ENCODE assay signal across 14 cellular contexts in the genomic region with DNA sequence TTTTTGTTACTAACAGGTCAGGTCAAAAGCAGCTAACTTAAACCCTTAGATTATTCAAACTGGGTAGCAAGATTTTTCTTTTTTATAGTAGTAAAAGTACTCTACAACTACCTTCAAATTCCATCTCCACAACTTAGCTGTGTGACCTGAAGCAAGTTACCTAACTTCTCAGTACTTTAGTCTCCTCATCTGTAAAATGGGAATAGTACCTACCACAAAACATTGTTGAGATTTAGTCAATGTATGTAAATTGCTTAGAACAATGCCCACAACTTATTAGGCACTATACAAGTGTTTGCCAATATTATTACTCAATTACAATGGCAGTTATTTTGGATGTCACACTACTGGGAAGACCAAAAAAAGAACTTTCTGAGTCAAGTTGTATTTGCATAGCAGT. TPM values are rescaled to one million over a fixed set of nuclear protein-coding genes. Genes with fewer than 3 reads are reported as not detected.
DNase-seq lines count a peak whose midpoint lies in the region; ATAC-seq, FAIRE-seq and TF ChIP-seq lines count a peak whose summit lies in the region.
"Had no signal": no experiment of that assay in that cellular context is flagged by ENCODE, and none has a peak within 500 bp of the region (broad histone marks: within the 10 kb centered on the region; RNA-seq: fewer than 3 reads in every experiment).

No MANE protein-coding gene starts in this region.

- H3F3A ChIP-seq in PC-3 (ENCODE audit: low read length, unreplicated experiment), result no peaks in the 10 kb centered on the region

- H3K4me3 ChIP-seq in BLaER1 treated with 17β-estradiol and CSF1 and Interleukin-3, amounts not matched to agents 10 nM and 100 nM, result peak overlapping the region in 4 of 10 experiments; percentile 21 to 81 (median 74); a peak in 7 of 20 replicates
- H3K4me3 ChIP-seq in GM06990 (replicated peaks; ENCODE audit: low read depth, low read length), result peak overlapping the region; percentile 87
- H3K4me3 ChIP-seq in PC-3 (ENCODE audit: low read length), result peak overlapping the region; percentile 82
- H3K4me3 ChIP-seq in H1 (ENCODE audit: extremely low read depth in 1 of 4, insufficient read depth in 2 of 4, low read depth in 3 of 4, low read length in 4 of 4), result peak overlapping the region in 1 of 4 experiments; percentile 82; a peak in 1 of 8 replicates
- no peak overlapping the region for H3K4me3 ChIP-seq in left ventricle myocardium inferior
- no peak overlapping the region for H3K4me3 ChIP-seq in right atrium auricular region
- H3K4me3 ChIP-seq: esophagus muscularis mucosa had no signal

- no peak overlapping the region for H4K8ac ChIP-seq in H1 (ENCODE audit: extremely low read depth, insufficient read depth, low read length)

- no peak overlapping the region for H3K56ac ChIP-seq in H1 (replicated peaks; ENCODE audit: insufficient read length, low read depth, low read length)

- no peak for TF ChIP-seq CTCF in GM06990 (IDR thresholded peaks at IDR 0.05; ENCODE audit: insufficient read depth, low read length, poor library complexity, severe bottlenecking)
- no peak for TF ChIP-seq CTCF in PC-3 (conservative IDR thresholded peaks at IDR 0.05; ENCODE audit: low read depth, low read length)
- no peak for TF ChIP-seq CTCF in H1 (IDR thresholded peaks at IDR 0.05; ENCODE audit: control extremely low read depth in 1 of 3, insufficient read depth in 1 of 3, low read depth in 1 of 3, low read length in 3 of 3)
- TF ChIP-seq CTCF in left ventricle myocardium inferior (IDR thresholded peaks at IDR 0.05; ENCODE audit: borderline replicate concordance), result no peak
- no peak for TF ChIP-seq CTCF in right atrium auricular region (IDR thresholded peaks at IDR 0.05)

- H2BK12ac ChIP-seq in H1 (ENCODE audit: low read depth, low read length), result no peak overlapping the region

- peaks cover 74% of the 10 kb centered on the region for H3K79me2 ChIP-seq in PC-3 (ENCODE audit: low read length)
- H3K79me2 ChIP-seq in H1 (ENCODE audit: control insufficient read depth in 1 of 2, insufficient read depth in 2 of 2, low read length in 2 of 2), result peaks cover 0 to 63% of the 10 kb centered on the region in 2 experiments; a peak in 2 of 4 replicates

- BruUV-seq in PC-3 (replicated peaks; lab: Mats Ljungman, UMichigan), result no TSS peak

- H3K9me3 ChIP-seq in BLaER1 treated with 17β-estradiol and CSF1 and Interleukin-3, amounts not matched to agents 10 nM and 100 nM (replicated peaks in 1 of 11), result peaks cover 10 to 47% (median 35%) of the 10 kb centered on the region in 11 experiments
- no peaks in the 10 kb centered on the region for H3K9me3 ChIP-seq in PC-3 (ENCODE audit: low read length)
- peaks cover 5 to 11% of the 10 kb centered on the region in 2 experiments; a peak in 3 of 4 replicates for H3K9me3 ChIP-seq in H1 (ENCODE audit: insufficient read depth in 2 of 2, low read depth in 1 of 2, low read length in 1 of 2)
- no peaks in the 10 kb centered on the region for H3K9me3 ChIP-seq in left ventricle myocardium inferior (replicated peaks)
- no peaks in the 10 kb centered on the region for H3K9me3 ChIP-seq in right atrium auricular region

- H2BK120ac ChIP-seq in H1 (replicated peaks; ENCODE audit: low read depth, low read length), result no peak overlapping the region

- H3K9ac ChIP-seq in BLaER1 treated with 17β-estradiol and CSF1 and Interleukin-3, amounts not matched to agents 10 nM and 100 nM, result no peak overlapping the region
- H3K9ac ChIP-seq in PC-3 (ENCODE audit: low read length), result no peak overlapping the region
- H3K9ac ChIP-seq in H1 (replicated peaks in 1 of 4; ENCODE audit: extremely low read depth in 1 of 4, low read depth in 3 of 4, low read length in 3 of 4), result no peak overlapping the region

- no peak overlapping the region for H3K18ac ChIP-seq in H1 (ENCODE audit: extremely low read depth, low read length)

- peaks cover 0 to 44% (median 3%) of the 10 kb centered on the region in 11 experiments; a peak in 8 of 22 replicates for H4K20me1 ChIP-seq in BLaER1 treated with 17β-estradiol and CSF1 and Interleukin-3, amounts not matched to agents 10 nM and 100 nM
- H4K20me1 ChIP-seq in PC-3 (ENCODE audit: low read length) (no peaks in the 10 kb centered on the region), H1 (replicated peaks in 1 of 2; ENCODE audit: control insufficient read depth in 1 of 2, insufficient read depth in 2 of 2, low read length in 2 of 2) (no peaks in the 10 kb centered on the region)

- no peaks in the 10 kb centered on the region; the same call in 1 of the 2 replicates for H3K79me1 ChIP-seq in H1 (ENCODE audit: low read depth, low read length)

- CTCF ChIA-PET in PC-3 (lab: Charles Lee) (no interaction called here), H1 (lab: Charles Lee; ENCODE audit: partially characterized antibody) (interaction anchor here (0.5 to 0.9 kb wide), 2 partner anchors 21 to 32 kb away, joined by 3 to 4 read pairs; no protein-coding TSS in a partner anchor)

- H2BK15ac ChIP-seq in H1 (ENCODE audit: low read length), result no peak overlapping the region

- H3K36me3 ChIP-seq in BLaER1 treated with 17β-estradiol and CSF1 and Interleukin-3, amounts not matched to agents 10 nM and 100 nM, result peaks cover 25 to 64% (median 49%) of the 10 kb centered on the region in 11 experiments; a peak in 21 of 22 replicates
- H3K36me3 ChIP-seq in GM06990 (ENCODE audit: control insufficient read depth, insufficient read depth, low read length) (no peaks in the 10 kb centered on the region), PC-3 (ENCODE audit: low read depth, low read length) (0 out of 2 replicates have a peak, but pooled peaks cover 6% of the 10 kb centered on the region), H1 (ENCODE audit: control insufficient read depth in 2 of 4, insufficient read depth in 4 of 4, low read length in 3 of 4) (peaks cover 0 to 6% (median 2%) of the 10 kb centered on the region in 4 experiments; a peak in 3 of 8 replicates), left ventricle myocardium inferior (no peaks in the 10 kb centered on the region), right atrium auricular region (no peaks in the 10 kb centered on the region)
- H3K36me3 ChIP-seq: esophagus muscularis mucosa had no signal

- no peak for FAIRE-seq in H1 (lab: Jason Lieb, UNC)

- no peak for TF ChIP-seq POLR2A in H1 (IDR thresholded peaks at IDR 0.05; ENCODE audit: control extremely low read depth in 1 of 2, low read depth in 2 of 2, low read length in 2 of 2)

- no peak overlapping the region for H2AK5ac ChIP-seq in H1 (ENCODE audit: low read depth, low read length)

- no peak for TF ChIP-seq RAD21 in H1 (IDR thresholded peaks at IDR 0.05 in 1 of 2, conservative IDR thresholded peaks at IDR 0.05 in 1 of 2; ENCODE audit: low read depth in 2 of 2, low read length in 2 of 2)

- H2BK20ac ChIP-seq in H1 (ENCODE audit: low read length), result no peak overlapping the region

- 0 out of 22 replicates have a peak overlapping the region, but pooled peaks of 1 of the 11 experiments have one; percentile 100 for H3K27ac ChIP-seq in BLaER1 treated with 17β-estradiol and CSF1 and Interleukin-3, amounts not matched to agents 10 nM and 100 nM
- H3K27ac ChIP-seq in PC-3 (ENCODE audit: low read length) (no peak overlapping the region), H1 (ENCODE audit: low read depth, low read length) (no peak overlapping the region), left ventricle myocardium inferior (replicated peaks) (no peak overlapping the region), right atrium auricular region (no peak overlapping the region)
- H3K27ac ChIP-seq: esophagus muscularis mucosa had no signal

- no peak overlapping the region for H3K23ac ChIP-seq in H1 (ENCODE audit: insufficient read length)

- POLR2A ChIA-PET in PC-3 (lab: Charles Lee; ENCODE audit: unreplicated experiment), result no interaction called here
- POLR2A ChIA-PET in H1 (lab: Charles Lee; ENCODE audit: partially characterized antibody), result no interaction called here

- peaks cover 5 to 61% (median 14%) of the 10 kb centered on the region in 10 experiments; a peak in 14 of 20 replicates for H3K4me1 ChIP-seq in BLaER1 treated with 17β-estradiol and CSF1 and Interleukin-3, amounts not matched to agents 10 nM and 100 nM
- H3K4me1 ChIP-seq in PC-3 (ENCODE audit: insufficient read depth, low read length) (peaks cover 28% of the 10 kb centered on the region), H1 (replicated peaks in 1 of 4; ENCODE audit: control insufficient read depth in 3 of 4, insufficient read depth in 4 of 4, low read length in 3 of 4) (peaks cover 0 to 2% (median 1%) of the 10 kb centered on the region in 4 experiments; a peak in 3 of 7 replicates), left ventricle myocardium inferior (peaks cover 53% of the 10 kb centered on the region), right atrium auricular region (peaks cover 0 to 19% of the 10 kb centered on the region in 2 donors)

- peak overlapping the region in 6 of 11 experiments; percentile 1 to 90 (median 80); a peak in 10 of 22 replicates for H3K4me2 ChIP-seq in BLaER1 treated with 17β-estradiol and CSF1 and Interleukin-3, amounts not matched to agents 10 nM and 100 nM
- peak overlapping the region; percentile 90 for H3K4me2 ChIP-seq in PC-3 (ENCODE audit: low read length)
- peak overlapping the region in 1 of 2 experiments; percentile 22; a peak in 1 of 4 replicates for H3K4me2 ChIP-seq in H1 (ENCODE audit: insufficient read depth in 1 of 2, low read depth in 2 of 2, low read length in 2 of 2)

- H3K27me3 ChIP-seq in BLaER1 treated with 17β-estradiol and CSF1 and Interleukin-3, amounts not matched to agents 10 nM and 100 nM, result no peaks in the 10 kb centered on the region
- H3K27me3 ChIP-seq in GM06990 (replicated peaks; ENCODE audit: control insufficient read depth, insufficient read depth, low read length) (no peaks in the 10 kb centered on the region), PC-3 (ENCODE audit: low read length) (no peaks in the 10 kb centered on the region), H1 (replicated peaks in 1 of 4; ENCODE audit: control insufficient read depth in 3 of 4, extremely low read depth in 1 of 4, insufficient read depth in 3 of 4, low read length in 3 of 4) (peaks cover 4 to 14% (median 12%) of the 10 kb centered on the region in 4 experiments), left ventricle myocardium inferior (ENCODE audit: low read depth) (no peaks in the 10 kb centered on the region), right atrium auricular region (no peaks in the 10 kb centered on the region)
- H3K27me3 ChIP-seq: esophagus muscularis mucosa had no signal

- H3K23me2 ChIP-seq in H1 (ENCODE audit: low read depth, low read length), result peaks cover 3% of the 10 kb centered on the region

- H3K9me2 ChIP-seq in PC-3 (replicated peaks; ENCODE audit: low read length), result no peaks in the 10 kb centered on the region

- H4K91ac ChIP-seq in H1 (replicated peaks; ENCODE audit: insufficient read length, low read length), result no peak overlapping the region

- DNase-seq in GM06990 (ENCODE audit: extremely low read depth, insufficient read length) (no peak), PC-3 (peak; percentile 24), H1 (ENCODE audit: low read depth in 1 of 2, low spot score in 2 of 2) (no peak), COR-L47 (lab: John Stamatoyannopoulos, UW) (no peak), left ventricle myocardium inferior (no peak), amygdala (lab: John Stamatoyannopoulos, UW) (no peak), right atrium auricular region (ENCODE audit: low spot score) (no peak)
- DNase-seq: EL, head of caudate nucleus, NCI-H187 treated with DMSO at 0.1 percent for 48 hours, NCI-H526, posterior cingulate gyrus had no signal

- H2BK5ac ChIP-seq in H1 (ENCODE audit: low read depth, low read length), result no peak overlapping the region

- no peak for ATAC-seq in PC-3

- H3K4ac ChIP-seq in H1 (replicated peaks; ENCODE audit: insufficient read length, low read depth, low read length), result no peak overlapping the region

- no peak overlapping the region for H4K5ac ChIP-seq in H1 (ENCODE audit: insufficient read length, low read depth, low read length)

- no peak overlapping the region for H2AFZ ChIP-seq in PC-3 (ENCODE audit: low read length)
- H2AFZ ChIP-seq in H1 (ENCODE audit: low read length), result no peak overlapping the region

- no peak overlapping the region for H3K14ac ChIP-seq in H1 (ENCODE audit: insufficient read length)

- intact Hi-C loops in PC-3 (cut with micrococcal nuclease) (no loop called here), left ventricle myocardium inferior (cut with micrococcal nuclease) (no loop called here)

- no peak for TF ChIP-seq EP300 in H1 (IDR thresholded peaks at IDR 0.05; ENCODE audit: borderline replicate concordance in 1 of 2, low read depth in 2 of 2, low read length in 2 of 2)

RNA-seq across cellular contexts. Expression of a gene that starts 3.0 kb away (rescaled TPM):
- total RNA-seq in PC-3 (2014; rRNA removed), result 75.0 and 86.8 TPM in 2 replicates
- 40.1 and 45.5 TPM in 2 replicates for total RNA-seq in H1 (2021; fragmentation: NEBNext Ultra II Directional; extraction: Animal tissue kit (Norgen Biotek cat#: 25700))
- 7.8 and 12.2 TPM in 2 replicates for polyA plus RNA-seq in H1 (2011; rRNA removed)
- 15.6 TPM for polyA plus RNA-seq in H1 (2011; cell fraction: cytosol; rRNA removed)
- 8.8 TPM for polyA plus RNA-seq in H1 (2011; cell fraction: nucleus; rRNA removed)
- 13.4 to 23.7 TPM (median 17.5 TPM) in 4 replicates for polyA plus RNA-seq in H1 (2012, experiment 1 of 2)
- polyA plus RNA-seq in H1 (2012, experiment 2 of 2), result 2.5 TPM
- 17.7 TPM for polyA plus RNA-seq in H1 (2013, experiment 1 of 2)
- polyA plus RNA-seq in H1 (2013, experiment 2 of 2), result 16.4 TPM
- polyA minus RNA-seq in H1 (2011; rRNA and poly(A)+ RNA removed), result 31.3 and 54.6 TPM in 2 replicates
- polyA minus RNA-seq in H1 (2011; cell fraction: cytosol; rRNA and poly(A)+ RNA removed), result 33.1 TPM
- polyA minus RNA-seq in H1 (2011; cell fraction: nucleus; rRNA and poly(A)+ RNA removed), result 49.3 TPM
- total RNA-seq in left ventricle myocardium inferior, result 25.8 TPM
- 10 to 100 TPM; 29.1 to 39.5 TPM for total RNA-seq in right atrium auricular region

Comparison
In these comparisons a context has a peak if more than half of its experiments do, and no peak if none do; other contexts are left out.
1. H3K4me3 ChIP-seq: peak in GM06990 (single experiment) and PC-3 (single experiment); none in left ventricle myocardium inferior (single experiment) and right atrium auricular region (0 of 2).